Comparison of ENCODE assay signal across 19 cellular contexts in genomic region chr7:36387437-36388345, GRCh38. TPM values are rescaled to one million over a fixed set of nuclear protein-coding genes. Genes with fewer than 3 reads are reported as not detected.
A peak's percentile ranks its signal among the peaks of the same experiment; 100 is the strongest.
DNase-seq lines count a peak whose midpoint lies in the region; ATAC-seq, FAIRE-seq and TF ChIP-seq lines count a peak whose summit lies in the region.
"Had no signal": no experiment of that assay in that cellular context is flagged by ENCODE, and none has a peak within 500 bp of the region (broad histone marks: within the 10 kb centered on the region; RNA-seq: fewer than 3 reads in every experiment).

No MANE protein-coding gene starts in this region.

- peak overlapping the region; percentile 58 for H2AFZ ChIP-seq in PC-3 (ENCODE audit: low read length)

- intact Hi-C loops in PC-3 (cut with micrococcal nuclease): loop anchor here (2.0 kb wide), 1 partner anchor 21 kb away; a partner anchor contains a TSS

- H3K9ac ChIP-seq in PC-3 (ENCODE audit: low read length): no peak overlapping the region

- CTCF ChIA-PET in PC-3 (lab: Charles Lee): no interaction called here

- POLR2A ChIA-PET in PC-3 (lab: Charles Lee; ENCODE audit: unreplicated experiment): interaction anchor here (0.6 kb wide), 1 partner anchor 817 kb away, joined by 3 read pairs; no protein-coding TSS in a partner anchor

- H3K79me2 ChIP-seq in PC-3 (ENCODE audit: low read length): peaks cover 30% of the 10 kb centered on the region

- peaks cover 18% of the 10 kb centered on the region for H4K20me1 ChIP-seq in PC-3 (ENCODE audit: low read length)

- peaks cover 16% of the 10 kb centered on the region for H3K4me1 ChIP-seq in PC-3 (ENCODE audit: insufficient read depth, low read length)
- peaks cover 0 to 2% of the 10 kb centered on the region in 2 donors for H3K4me1 ChIP-seq in esophagus (ENCODE audit: control insufficient read depth in 2 of 2, insufficient read depth in 2 of 2, low read length in 1 of 2)
- no peaks in the 10 kb centered on the region for H3K4me1 ChIP-seq in small intestine (ENCODE audit: control insufficient read depth in 2 of 2, insufficient read depth in 1 of 2, low read depth in 1 of 2, low read length in 1 of 2)

- H3K9me3 ChIP-seq in PC-3 (ENCODE audit: low read length) (no peaks in the 10 kb centered on the region), esophagus (ENCODE audit: control insufficient read depth in 2 of 2, insufficient read depth in 1 of 2, low read depth in 1 of 2, low read length in 1 of 2) (no peaks in the 10 kb centered on the region), small intestine (ENCODE audit: control insufficient read depth, low read depth) (no peaks in the 10 kb centered on the region)
- H3K9me3 ChIP-seq: heart left ventricle, pancreas had no signal

- peak overlapping the region; percentile 23; the same call in 1 of the 2 replicates for H3K4me2 ChIP-seq in PC-3 (ENCODE audit: low read length)

- H3K9me2 ChIP-seq in PC-3 (replicated peaks; ENCODE audit: low read length): no peaks in the 10 kb centered on the region

- no peak for ATAC-seq in PC-3
- no peak for ATAC-seq in GM19397 (IDR thresholded peaks at IDR 0.05; ENCODE audit: unreplicated experiment)
- ATAC-seq: heart left ventricle had no signal

- BruUV-seq in PC-3 (replicated peaks; lab: Mats Ljungman, UMichigan): no TSS peak

- H3K27ac ChIP-seq in PC-3 (ENCODE audit: low read length) (peak overlapping the region; percentile 18), esophagus (ENCODE audit: low read depth in 2 of 2, low read length in 1 of 2) (peak overlapping the region; percentile 60 to 73), small intestine (ENCODE audit: low read depth in 1 of 2, low read length in 1 of 2) (no peak overlapping the region)
- H3K27ac ChIP-seq: 22Rv1, cardiac muscle cell had no signal

- no peaks in the 10 kb centered on the region for H3K27me3 ChIP-seq in PC-3 (ENCODE audit: low read length)
- H3K27me3 ChIP-seq in esophagus (ENCODE audit: control insufficient read depth in 1 of 2, insufficient read depth in 2 of 2, low read length in 2 of 2): no peaks in the 10 kb centered on the region
- no peaks in the 10 kb centered on the region for H3K27me3 ChIP-seq in small intestine (ENCODE audit: control insufficient read depth in 2 of 2, insufficient read depth in 2 of 2, low read length in 2 of 2)
- H3K27me3 ChIP-seq: cardiac muscle cell, heart left ventricle, pancreas had no signal

- H3K36me3 ChIP-seq in PC-3 (ENCODE audit: low read depth, low read length) (no peaks in the 10 kb centered on the region; the same call in 1 of the 2 replicates), esophagus (ENCODE audit: control insufficient read depth in 2 of 2, insufficient read depth in 2 of 2, low read length in 1 of 2) (no peaks in the 10 kb centered on the region), small intestine (ENCODE audit: control insufficient read depth in 2 of 2, insufficient read depth in 2 of 2, low read length in 2 of 2) (no peaks in the 10 kb centered on the region)
- H3K36me3 ChIP-seq: cardiac muscle cell, heart left ventricle, pancreas had no signal

- FAIRE-seq in small intestine (lab: Jason Lieb, UNC): no peak
- FAIRE-seq: kidney, pancreas had no signal

- H3K4me3 ChIP-seq in PC-3 (ENCODE audit: low read length) (no peak overlapping the region), esophagus (ENCODE audit: low read depth in 1 of 2, low read length in 2 of 2) (no peak overlapping the region), small intestine (ENCODE audit: low read depth in 1 of 2, low read length in 2 of 2) (no peak overlapping the region)
- H3K4me3 ChIP-seq: cardiac muscle cell, pancreas had no signal

- DNase-seq in DMS53 (lab: John Stamatoyannopoulos, UW) (peak; percentile 49), DMS53 treated with DMSO at 0.1 percent for 48 hours (lab: John Stamatoyannopoulos, UW; ENCODE audit: unreplicated experiment) (no peak), PC-3 (peak; percentile 59), small intestine (peak; percentile 63), NCI-H510A (lab: John Stamatoyannopoulos, UW) (no peak)
- DNase-seq in stimulated activated CD4-positive, alpha-beta T cell treated with anti-CD3 and anti-CD28 coated beads, Interleukin-4, amount 100 ng/mL, for 24 hours: no peak
- DNase-seq: activated CD4-positive, alpha-beta T cell treated with anti-CD3 and anti-CD28 coated beads, Interleukin-2, amount 50 U/mL, for 1 hour; activated naive CD8-positive, alpha-beta T cell treated with anti-CD3 and anti-CD28 coated beads, Interleukin-2, amount 10 ng/mL, durations not matched to agents 7 days and 5 days; activated T-cell treated with anti-CD3 and anti-CD28 coated beads, Interleukin-2, amount 50 U/mL, for 24 hours; heart left ventricle; kidney; MM.1S; NCI-H2029; NCI-H69; pancreas had no signal

- no peak for TF ChIP-seq CTCF in PC-3 (conservative IDR thresholded peaks at IDR 0.05; ENCODE audit: low read depth, low read length)

- H3F3A ChIP-seq in PC-3 (ENCODE audit: low read length, unreplicated experiment): peaks cover 6% of the 10 kb centered on the region

- WGBS in esophagus, 2 donors: 39 to 51% methylated on average over 8 of the region's 8 CpGs
- 24 to 54% (median 43%) methylated on average over 8 of the region's 8 CpGs for WGBS in small intestine, 3 donors

RNA-seq across cellular contexts. Expression of gene ANLN, which starts 2.0 kb away (rescaled TPM):
- 110 and 111 TPM in 2 replicates for total RNA-seq in PC-3 (2014; rRNA removed)
- polyA plus RNA-seq in esophagus (10 to 100 TPM; 11.2 to 16.0 TPM), small intestine (10 to 100 TPM in 1 of 3 donors, 1 to 10 TPM in 2; 1.1 to 12.8 (median 3.1) TPM)

Comparison
In these comparisons a context has a peak if more than half of its experiments do, and no peak if none do; other contexts are left out.
1. DNase-seq: peak in DMS53 (single experiment), PC-3 (single experiment) and small intestine (single experiment); none in DMS53 treated with DMSO at 0.1 percent for 48 hours (single experiment), stimulated activated CD4-positive, alpha-beta T cell treated with anti-CD3 and anti-CD28 coated beads, Interleukin-4, amount 100 ng/mL, for 24 hours (single experiment) and NCI-H510A (single experiment).
2. H3K27ac ChIP-seq: peak in PC-3 (single experiment) and esophagus (2 of 2); none in small intestine (0 of 2).